Comparison of ENCODE assay signal across 21 cellular contexts in the genomic region with DNA sequence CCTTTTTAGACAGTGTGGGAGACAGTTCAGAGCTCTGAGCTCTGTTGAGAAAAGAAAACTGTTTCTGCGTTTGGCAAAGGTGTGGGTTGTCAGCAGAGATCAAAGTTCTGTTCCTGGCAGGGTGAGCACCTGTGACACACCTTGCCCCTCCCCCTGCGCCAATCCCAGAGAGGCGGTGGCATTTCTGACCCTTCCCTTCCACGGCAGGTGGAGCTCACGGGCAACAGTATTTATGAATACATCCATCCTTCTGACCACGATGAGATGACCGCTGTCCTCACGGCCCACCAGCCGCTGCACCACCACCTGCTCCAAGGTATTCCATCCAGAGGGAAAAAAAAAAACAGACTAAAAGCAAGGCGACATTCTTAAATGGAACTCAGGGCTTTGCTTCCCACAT. TPM values are rescaled to one million over a fixed set of nuclear protein-coding genes. Genes with fewer than 3 reads are reported as not detected.
A peak's percentile ranks its signal among the peaks of the same experiment; 100 is the strongest.
DNase-seq lines count a peak whose midpoint lies in the region; ATAC-seq, FAIRE-seq and TF ChIP-seq lines count a peak whose summit lies in the region.
"Had no signal": no experiment of that assay in that cellular context is flagged by ENCODE, and none has a peak within 500 bp of the region (broad histone marks: within the 10 kb centered on the region; RNA-seq: fewer than 3 reads in every experiment).

No MANE protein-coding gene starts in this region.

- intact Hi-C loops in K562 (cut with micrococcal nuclease) = no loop called here
- intact Hi-C loops in kidney (cut with DNase I) = no loop called here

- H3K27me3 ChIP-seq in K562 (ENCODE audit: control insufficient read depth in 2 of 2, insufficient read depth in 2 of 2, low read length in 2 of 2) (peaks cover 43 to 56% of the 10 kb centered on the region in 2 experiments), skeletal muscle satellite cell (ENCODE audit: control insufficient read depth, insufficient read depth, low read length) (no peaks in the 10 kb centered on the region), right atrium auricular region (no peaks in the 10 kb centered on the region)

- no peak overlapping the region for H3K4me3 ChIP-seq in K562
- H3K4me3 ChIP-seq in kidney (ENCODE audit: low read length in 2 of 2) = no peak overlapping the region
- H3K4me3 ChIP-seq in skeletal muscle satellite cell (ENCODE audit: low read length) = no peak overlapping the region
- H3K4me3 ChIP-seq in right atrium auricular region = no peak overlapping the region
- H3K4me3 ChIP-seq: SJSA1, thoracic aorta had no signal

- TF ChIP-seq RAD21 in K562 (CRISPR knock-in tag; conservative IDR thresholded peaks at IDR 0.05 in 1 of 2, IDR thresholded peaks at IDR 0.05 in 1 of 2) = no peak

- H3K9ac ChIP-seq in K562 (ENCODE audit: insufficient read depth in 1 of 2, low read depth in 2 of 2, low read length in 2 of 2) (no peak overlapping the region), kidney (ENCODE audit: low read length in 2 of 2) (no peak overlapping the region), skeletal muscle satellite cell (ENCODE audit: low read depth, low read length) (peak overlapping the region; percentile 74)

- POLR2A ChIA-PET in K562 (lab: Yijun Ruan, JAX) = interaction anchor here (1.1 kb wide), 1 partner anchor 10 kb away, joined by 4 read pairs; no protein-coding TSS in a partner anchor

- no peak overlapping the region for H2AFZ ChIP-seq in K562 (ENCODE audit: low read depth, low read length)

- TF ChIP-seq CTCF in K562 (IDR thresholded peaks at IDR 0.05 in 2 of 3, conservative IDR thresholded peaks at IDR 0.05 in 1 of 3; ENCODE audit: insufficient read depth in 2 of 3, low read depth in 1 of 3, low read length in 3 of 3) = no peak
- no peak for TF ChIP-seq CTCF in kidney (IDR thresholded peaks at IDR 0.05; ENCODE audit: borderline replicate concordance, extremely low read depth, insufficient read depth)
- no peak for TF ChIP-seq CTCF in right atrium auricular region (IDR thresholded peaks at IDR 0.05)

- H3K9me3 ChIP-seq in K562 (replicated peaks; ENCODE audit: control insufficient read depth, insufficient read depth, low read depth, low read length) (no peaks in the 10 kb centered on the region), kidney (ENCODE audit: control insufficient read depth in 1 of 2, low read length in 2 of 2) (no peaks in the 10 kb centered on the region), skeletal muscle satellite cell (replicated peaks; ENCODE audit: low read length) (no peaks in the 10 kb centered on the region), right atrium auricular region (no peaks in the 10 kb centered on the region)
- H3K9me3 ChIP-seq: neutrophil, SJSA1, thoracic aorta had no signal

- H3K27ac ChIP-seq in K562 (ENCODE audit: extremely low read depth, low read depth, low read length) (no peak overlapping the region), kidney (ENCODE audit: low read depth in 2 of 2, low read length in 2 of 2) (no peak overlapping the region), right atrium auricular region (no peak overlapping the region)
- H3K27ac ChIP-seq: neutrophil, SJSA1, thoracic aorta had no signal

- DNase-seq in HT-29 (ENCODE audit: low spot score) = peak; percentile 72
- no peak for DNase-seq in K562 (ENCODE audit: extremely low read depth in 1 of 4, low spot score in 3 of 4)
- peak; percentile 75 for DNase-seq in kidney
- no peak for DNase-seq in SKM-1 treated with dmso at 0.1 percent for 144 hours (lab: John Stamatoyannopoulos, UW; ENCODE audit: unreplicated experiment)
- no peak for DNase-seq in T-helper 2 cell
- DNase-seq in globus pallidus (ENCODE audit: low spot score) = no peak
- DNase-seq in right atrium auricular region (ENCODE audit: low spot score) = no peak
- DNase-seq: activated CD8-positive, alpha-beta T cell treated with anti-CD3 and anti-CD28 coated beads, Interleukin-2, amount 10 ng/mL, durations not matched to agents 7 days and 5 days; activated naive CD4-positive, alpha-beta T cell treated with anti-CD3 and anti-CD28 coated beads, Interleukin-2, amount 50 U/mL, for 16 hours; activated T-cell treated with anti-CD3 and anti-CD28 coated beads, Interleukin-2, amount 50 U/mL, for 4 hours; cortex of kidney; foreskin fibroblast; Kasumi-1; NCI-H1436; retina had no signal

- H3K9me1 ChIP-seq in K562 (ENCODE audit: control insufficient read depth, insufficient read depth, low read length) = no peaks in the 10 kb centered on the region

- no peaks in the 10 kb centered on the region for H4K20me1 ChIP-seq in K562 (replicated peaks; ENCODE audit: control insufficient read depth, insufficient read depth, low read length)

- no TSS peak for BruUV-seq in K562 (replicated peaks; lab: Mats Ljungman, UMichigan)

- 42% methylated on average over 8 of the region's 10 CpGs for WGBS in K562 (ENCODE audit: insufficient coverage, low coverage, missing lambda C conversion rate)

- ATAC-seq in K562 = no peak
- ATAC-seq: activated CD8-positive, alpha-beta T cell treated with anti-CD3 and anti-CD28 coated beads, Interleukin-2, amount 10 ng/mL, durations not matched to agents 7 days and 5 days; activated T-cell treated with anti-CD3 and anti-CD28 coated beads, Interleukin-2, amount 50 U/mL, for 4 hours had no signal

- CTCF ChIA-PET in K562 (lab: Yijun Ruan, JAX; ENCODE audit: low intra/inter-chr PET ratio) = no interaction called here

- H3K4me2 ChIP-seq in K562 (ENCODE audit: insufficient read depth, low read length) (0 out of 2 replicates have a peak overlapping the region, but pooled peaks have one; percentile 21), skeletal muscle satellite cell (ENCODE audit: low read length) (no peak overlapping the region)

- no peak for TF ChIP-seq EP300 in K562 (IDR thresholded peaks at IDR 0.05; ENCODE audit: low read length)

- H3K36me3 ChIP-seq in K562 (ENCODE audit: control insufficient read depth, insufficient read depth, low read length) (no peaks in the 10 kb centered on the region), kidney (ENCODE audit: control insufficient read depth in 1 of 2, insufficient read depth in 2 of 2, low read length in 2 of 2) (no peaks in the 10 kb centered on the region), skeletal muscle satellite cell (ENCODE audit: insufficient read depth, low read length) (peaks cover 39% of the 10 kb centered on the region), right atrium auricular region (no peaks in the 10 kb centered on the region)
- H3K36me3 ChIP-seq: neutrophil, SJSA1, thoracic aorta had no signal

- FAIRE-seq in K562 (lab: Jason Lieb, UNC) = no peak
- no peak for FAIRE-seq in kidney (lab: Jason Lieb, UNC)
- FAIRE-seq: HTR-8/SVneo had no signal

- no peaks in the 10 kb centered on the region for H3K79me2 ChIP-seq in K562 (ENCODE audit: control insufficient read depth, insufficient read depth, low read length)

- TF ChIP-seq POLR2A in K562 (conservative IDR thresholded peaks at IDR 0.05) = no peak

- peaks cover 5 to 13% of the 10 kb centered on the region in 2 experiments; a peak in 4 of 5 replicates for H3K4me1 ChIP-seq in K562 (replicated peaks in 1 of 2; ENCODE audit: control insufficient read depth in 2 of 2, insufficient read depth in 2 of 2, low read length in 2 of 2)
- no peaks in the 10 kb centered on the region for H3K4me1 ChIP-seq in kidney (ENCODE audit: control insufficient read depth in 1 of 2, insufficient read depth in 1 of 2, low read depth in 1 of 2, low read length in 2 of 2)
- H3K4me1 ChIP-seq in skeletal muscle satellite cell (ENCODE audit: control insufficient read depth, insufficient read depth, low read length) = peaks cover 13% of the 10 kb centered on the region
- no peaks in the 10 kb centered on the region for H3K4me1 ChIP-seq in right atrium auricular region
- H3K4me1 ChIP-seq: SJSA1 had no signal

- in situ Hi-C loops in K562 (cut with MboI) = no loop called here

TF ChIP-seq in K562, 482 proteins besides CTCF, POLR2A, EP300 and RAD21:
- TF ChIP-seq TAL1 (IDR thresholded peaks at IDR 0.05) (no peak), NFATC3 (IDR thresholded peaks at IDR 0.05) (no peak), ZC3H11A (IDR thresholded peaks at IDR 0.05; ENCODE audit: low read depth, low read length) (no peak), L3MBTL2 (IDR thresholded peaks at IDR 0.05) (no peak)

RNA-seq across cellular contexts. Expression of gene SIM2, which starts 20.7 kb away (rescaled TPM):
- total RNA-seq in HT-29 (2014; rRNA removed; shearing (Covaris generic)) = 9.9 and 11.4 TPM in 2 replicates
- not detected in 2 replicates for total RNA-seq in K562 (2011; cell fraction: chromatin; rRNA removed; ENCODE audit: low replicate concordance)
- total RNA-seq in K562 (2011; cell fraction: nucleolus; rRNA removed) = not detected in 2 replicates
- not detected in 2 replicates for total RNA-seq in K562 (2011; cell fraction: nucleoplasm; rRNA removed)
- not detected in 2 replicates for total RNA-seq in K562 (2014; rRNA removed)
- total RNA-seq in K562 (2014; rRNA removed; fragmentation: Illumina TruSeq; extraction: Trizol) = not detected in 2 replicates
- not detected in 2 replicates for total RNA-seq in K562 (2015; rRNA removed; fragmentation: Illumina TruSeq; extraction: Trizol)
- total RNA-seq in K562 (2021) = 0.11 TPM in 2 replicates
- not detected in 2 replicates for polyA plus RNA-seq in K562 (2011; rRNA removed)
- polyA plus RNA-seq in K562 (2011; cell fraction: cytosol; rRNA removed) = not detected in 2 replicates
- polyA plus RNA-seq in K562 (2011; cell fraction: nucleus; rRNA removed) = not detected in 2 replicates
- polyA plus RNA-seq in K562 (2012) = 0.14 and 0.35 TPM in 2 replicates
- not detected in 2 replicates for polyA plus RNA-seq in K562 (2014; fragmentation: Illumina TruSeq; extraction: Trizol)
- under 1 TPM; 0.07 to 0.08 TPM for polyA plus RNA-seq in K562 (2014; fragmentation: Nextera tagmentation; extraction: Ambion mirVana)
- polyA plus RNA-seq in K562 (2014; rRNA removed) = not detected in 2 replicates
- polyA minus RNA-seq in K562 (2011; rRNA and poly(A)+ RNA removed) = not detected in 2 replicates
- not detected in 2 replicates for polyA minus RNA-seq in K562 (2011; cell fraction: cytosol; rRNA and poly(A)+ RNA removed)
- polyA minus RNA-seq in K562 (2011; cell fraction: nucleus; rRNA and poly(A)+ RNA removed) = not detected in 2 replicates
- 71.3 TPM for total RNA-seq in kidney
- polyA plus RNA-seq in kidney (ENCODE audit: insufficient read depth, low read depth, low replicate concordance) = 6.5 TPM
- under 0.01 and 0.25 TPM in 2 replicates for total RNA-seq in skeletal muscle satellite cell (2012; rRNA removed)
- total RNA-seq in right atrium auricular region = not detected
- total RNA-seq: activated CD8-positive, alpha-beta T cell treated with anti-CD3 and anti-CD28 coated beads, Interleukin-2, amount 10 ng/mL, durations not matched to agents 7 days and 5 days; T-helper 2 cell treated with Interferon-gamma antibody and Interleukin-4, amounts not matched to agents 100 ng/mL and 5 ng/mL, for 36 hours; thoracic aorta had no signal

Comparison
In these comparisons a context has a peak if more than half of its experiments do, and no peak if none do; other contexts are left out.
1. DNase-seq: peak in HT-29 (single experiment) and kidney (single experiment); none in K562 (0 of 4), SKM-1 treated with dmso at 0.1 percent for 144 hours (single experiment), T-helper 2 cell (0 of 5), globus pallidus (single experiment) and right atrium auricular region (single experiment).